In the genomic region with DNA sequence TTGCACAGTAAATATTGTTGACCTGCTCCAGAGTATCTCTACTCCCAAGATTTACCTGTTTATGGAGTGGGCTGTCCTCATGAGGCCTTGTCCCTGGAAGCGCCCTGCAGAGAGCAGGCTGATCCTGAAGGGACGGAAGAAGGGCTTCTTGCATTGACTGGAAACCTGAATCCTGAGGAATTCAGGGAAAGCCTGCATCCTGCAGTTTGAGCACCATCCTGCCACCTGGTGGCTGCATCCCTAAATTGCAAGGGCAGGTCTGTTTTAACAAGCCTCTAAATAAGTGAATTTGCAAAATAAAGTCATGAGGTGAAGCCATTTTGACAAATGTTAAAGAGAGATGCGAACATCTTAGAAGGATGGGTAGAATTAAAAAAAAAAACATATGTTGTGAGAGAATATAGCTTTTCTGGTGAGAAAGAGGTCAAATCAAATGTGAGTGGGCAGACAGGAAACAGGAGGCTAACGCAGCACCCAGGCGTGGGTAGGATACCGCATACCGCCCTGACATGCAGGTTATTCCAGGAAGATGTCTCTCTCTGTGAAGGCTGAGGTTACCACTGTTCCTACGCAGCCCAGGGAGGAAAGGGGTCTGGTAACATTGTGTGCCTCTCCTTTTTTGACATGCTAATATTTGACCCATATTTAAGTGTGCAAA, we compare ENCODE assay signal across 8 cellular contexts.
DNase-seq lines count a peak whose midpoint lies in the region; ATAC-seq and TF ChIP-seq lines count a peak whose summit lies in the region.

No MANE protein-coding gene starts in this region.

- H3K27me3 Mint-ChIP-seq in activated naive CD8-positive, alpha-beta T cell treated with anti-CD3 and anti-CD28 coated beads, Interleukin-2, amount 50 U/mL, for 24 hours: no peaks in the 10 kb centered on the region

- peaks cover 70% of the 10 kb centered on the region for H3K4me1 Mint-ChIP-seq in activated naive CD8-positive, alpha-beta T cell treated with anti-CD3 and anti-CD28 coated beads, Interleukin-2, amount 50 U/mL, for 24 hours

- H3K4me3 ChIP-seq in kidney epithelial cell (ENCODE audit: low read depth, low read length): no peak overlapping the region

- peak; percentile 23 for DNase-seq in GM13976 (ENCODE audit: low spot score)
- DNase-seq in SK-N-DZ (ENCODE audit: low spot score): peak; percentile 44
- DNase-seq in activated naive CD8-positive, alpha-beta T cell treated with anti-CD3 and anti-CD28 coated beads, Interleukin-2, amount 50 U/mL, for 24 hours: peak; percentile 68
- DNase-seq in kidney epithelial cell (ENCODE audit: low read depth): no peak
- peak; percentile 40 to 46 for DNase-seq in stimulated activated CD8-positive, alpha-beta memory T cell treated with anti-CD3 and anti-CD28 coated beads, Interleukin-2, amount 100 ng/mL, for 48 hours (ENCODE audit: low read depth in 2 of 2)
- no peak for DNase-seq in GM19238 (ENCODE audit: insufficient read length, low spot score)
- DNase-seq in Ammon's horn (ENCODE audit: low spot score): no peak

- no peaks in the 10 kb centered on the region for H3K36me3 ChIP-seq in kidney epithelial cell (ENCODE audit: control insufficient read depth, insufficient read depth, low read length)

- in situ Hi-C loops in GM13976 (cut with MboI; ENCODE audit: low sequenced_read_pairs, unreplicated experiment): no loop called here

- TF ChIP-seq CTCF in 22Rv1 (IDR thresholded peaks at IDR 0.05) (peak; percentile 84), GM13976 (IDR thresholded peaks at IDR 0.05; ENCODE audit: borderline replicate concordance, control extremely low read depth, extremely low read depth, insufficient read depth, missing control alignments) (peak; percentile 47), kidney epithelial cell (IDR thresholded peaks at IDR 0.05; ENCODE audit: insufficient read depth, low read length, poor library complexity, severe bottlenecking) (peak; percentile 61)

- H3K27ac ChIP-seq in 22Rv1: no peak overlapping the region

- peak overlapping the region; percentile 93 for H3K27ac Mint-ChIP-seq in activated naive CD8-positive, alpha-beta T cell treated with anti-CD3 and anti-CD28 coated beads, Interleukin-2, amount 50 U/mL, for 24 hours

- peaks cover 13% of the 10 kb centered on the region for H3K9me3 Mint-ChIP-seq in activated naive CD8-positive, alpha-beta T cell treated with anti-CD3 and anti-CD28 coated beads, Interleukin-2, amount 50 U/mL, for 24 hours

- no peaks in the 10 kb centered on the region for H3K27me3 ChIP-seq in kidney epithelial cell (ENCODE audit: control insufficient read depth, insufficient read depth, low read length)

- H3K36me3 Mint-ChIP-seq in activated naive CD8-positive, alpha-beta T cell treated with anti-CD3 and anti-CD28 coated beads, Interleukin-2, amount 50 U/mL, for 24 hours (ENCODE audit: low read depth): peaks cover 15% of the 10 kb centered on the region

- H3K4me3 Mint-ChIP-seq in activated naive CD8-positive, alpha-beta T cell treated with anti-CD3 and anti-CD28 coated beads, Interleukin-2, amount 50 U/mL, for 24 hours: peak overlapping the region; percentile 56

- ATAC-seq in activated naive CD8-positive, alpha-beta T cell treated with anti-CD3 and anti-CD28 coated beads, Interleukin-2, amount 50 U/mL, for 24 hours: peak; percentile 89

Comparison
In these comparisons a context has a peak if more than half of its experiments do, and no peak if none do; other contexts are left out.
1. DNase-seq: peak in GM13976 (single experiment), SK-N-DZ (single experiment), activated naive CD8-positive, alpha-beta T cell treated with anti-CD3 and anti-CD28 coated beads, Interleukin-2, amount 50 U/mL, for 24 hours (single experiment) and stimulated activated CD8-positive, alpha-beta memory T cell treated with anti-CD3 and anti-CD28 coated beads, Interleukin-2, amount 100 ng/mL, for 48 hours (2 of 2); none in kidney epithelial cell (single experiment), GM19238 (single experiment) and Ammon's horn (single experiment).
2. Peak in every context shown above with its lines, with median percentiles within 50 percentile points of each other: CTCF ChIP-seq.